Comparison of ENCODE assay signal across 1 cellular context in genomic region chr21:42646076-42646825, GRCh38.
TF ChIP-seq lines count a peak whose summit lies in the region.

No MANE protein-coding gene starts in this region.

TF ChIP-seq in HepG2, 621 proteins besides CTCF, POLR2A, EP300 and RAD21:
- TF ChIP-seq ZNF383 (CRISPR knock-in tag; IDR thresholded peaks at IDR 0.05; ENCODE audit: borderline replicate concordance) (no peak), FOXA1 (IDR thresholded peaks at IDR 0.05) (no peak), FOXA1 (CRISPR knock-in tag; IDR thresholded peaks at IDR 0.05) (no peak), ZNF556 (CRISPR knock-in tag; IDR thresholded peaks at IDR 0.05; ENCODE audit: borderline replicate concordance) (no peak), ZNF3 (CRISPR knock-in tag; IDR thresholded peaks at IDR 0.05) (no peak), ZNF281 (CRISPR knock-in tag; IDR thresholded peaks at IDR 0.05; ENCODE audit: borderline replicate concordance) (no peak), MTA1 (CRISPR knock-in tag; IDR thresholded peaks at IDR 0.05; ENCODE audit: borderline replicate concordance) (no peak), FOXM1 (CRISPR knock-in tag; IDR thresholded peaks at IDR 0.05) (no peak), SP2 (CRISPR knock-in tag; IDR thresholded peaks at IDR 0.05) (no peak), DMTF1 (CRISPR knock-in tag; IDR thresholded peaks at IDR 0.05) (no peak)
- TF ChIP-seq, protein P1, sequence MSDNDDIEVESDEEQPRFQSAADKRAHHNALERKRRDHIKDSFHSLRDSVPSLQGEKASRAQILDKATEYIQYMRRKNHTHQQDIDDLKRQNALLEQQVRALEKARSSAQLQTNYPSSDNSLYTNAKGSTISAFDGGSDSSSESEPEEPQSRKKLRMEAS (IDR thresholded peaks at IDR 0.05): no peak
